2 cellular contexts compared by ENCODE assay signal in genomic region chr7:115042596-115042995, GRCh38.
A peak's percentile ranks its signal among the peaks of the same experiment; 100 is the strongest.
TF ChIP-seq lines count a peak whose summit lies in the region.

No MANE protein-coding gene starts in this region.

TF ChIP-seq in liver, 16 proteins besides CTCF, POLR2A, EP300 and RAD21 (continued from another document):
- no peak for TF ChIP-seq ZBTB33 (IDR thresholded peaks at IDR 0.05)
- TF ChIP-seq, protein P1, sequence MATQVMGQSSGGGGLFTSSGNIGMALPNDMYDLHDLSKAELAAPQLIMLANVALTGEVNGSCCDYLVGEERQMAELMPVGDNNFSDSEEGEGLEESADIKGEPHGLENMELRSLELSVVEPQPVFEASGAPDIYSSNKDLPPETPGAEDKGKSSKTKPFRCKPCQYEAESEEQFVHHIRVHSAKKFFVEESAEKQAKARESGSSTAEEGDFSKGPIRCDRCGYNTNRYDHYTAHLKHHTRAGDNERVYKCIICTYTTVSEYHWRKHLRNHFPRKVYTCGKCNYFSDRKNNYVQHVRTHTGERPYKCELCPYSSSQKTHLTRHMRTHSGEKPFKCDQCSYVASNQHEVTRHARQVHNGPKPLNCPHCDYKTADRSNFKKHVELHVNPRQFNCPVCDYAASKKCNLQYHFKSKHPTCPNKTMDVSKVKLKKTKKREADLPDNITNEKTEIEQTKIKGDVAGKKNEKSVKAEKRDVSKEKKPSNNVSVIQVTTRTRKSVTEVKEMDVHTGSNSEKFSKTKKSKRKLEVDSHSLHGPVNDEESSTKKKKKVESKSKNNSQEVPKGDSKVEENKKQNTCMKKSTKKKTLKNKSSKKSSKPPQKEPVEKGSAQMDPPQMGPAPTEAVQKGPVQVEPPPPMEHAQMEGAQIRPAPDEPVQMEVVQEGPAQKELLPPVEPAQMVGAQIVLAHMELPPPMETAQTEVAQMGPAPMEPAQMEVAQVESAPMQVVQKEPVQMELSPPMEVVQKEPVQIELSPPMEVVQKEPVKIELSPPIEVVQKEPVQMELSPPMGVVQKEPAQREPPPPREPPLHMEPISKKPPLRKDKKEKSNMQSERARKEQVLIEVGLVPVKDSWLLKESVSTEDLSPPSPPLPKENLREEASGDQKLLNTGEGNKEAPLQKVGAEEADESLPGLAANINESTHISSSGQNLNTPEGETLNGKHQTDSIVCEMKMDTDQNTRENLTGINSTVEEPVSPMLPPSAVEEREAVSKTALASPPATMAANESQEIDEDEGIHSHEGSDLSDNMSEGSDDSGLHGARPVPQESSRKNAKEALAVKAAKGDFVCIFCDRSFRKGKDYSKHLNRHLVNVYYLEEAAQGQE (IDR thresholded peaks at IDR 0.05): no peak
- peak in 1 of 2 donors; percentile 47 for TF ChIP-seq HNF4A (conservative IDR thresholded peaks at IDR 0.05)
- TF ChIP-seq TAF1 (conservative IDR thresholded peaks at IDR 0.05): no peak

TF ChIP-seq in HepG2, 621 proteins besides CTCF, POLR2A, EP300 and RAD21 (continued from another document):
- TF ChIP-seq, protein P2, sequence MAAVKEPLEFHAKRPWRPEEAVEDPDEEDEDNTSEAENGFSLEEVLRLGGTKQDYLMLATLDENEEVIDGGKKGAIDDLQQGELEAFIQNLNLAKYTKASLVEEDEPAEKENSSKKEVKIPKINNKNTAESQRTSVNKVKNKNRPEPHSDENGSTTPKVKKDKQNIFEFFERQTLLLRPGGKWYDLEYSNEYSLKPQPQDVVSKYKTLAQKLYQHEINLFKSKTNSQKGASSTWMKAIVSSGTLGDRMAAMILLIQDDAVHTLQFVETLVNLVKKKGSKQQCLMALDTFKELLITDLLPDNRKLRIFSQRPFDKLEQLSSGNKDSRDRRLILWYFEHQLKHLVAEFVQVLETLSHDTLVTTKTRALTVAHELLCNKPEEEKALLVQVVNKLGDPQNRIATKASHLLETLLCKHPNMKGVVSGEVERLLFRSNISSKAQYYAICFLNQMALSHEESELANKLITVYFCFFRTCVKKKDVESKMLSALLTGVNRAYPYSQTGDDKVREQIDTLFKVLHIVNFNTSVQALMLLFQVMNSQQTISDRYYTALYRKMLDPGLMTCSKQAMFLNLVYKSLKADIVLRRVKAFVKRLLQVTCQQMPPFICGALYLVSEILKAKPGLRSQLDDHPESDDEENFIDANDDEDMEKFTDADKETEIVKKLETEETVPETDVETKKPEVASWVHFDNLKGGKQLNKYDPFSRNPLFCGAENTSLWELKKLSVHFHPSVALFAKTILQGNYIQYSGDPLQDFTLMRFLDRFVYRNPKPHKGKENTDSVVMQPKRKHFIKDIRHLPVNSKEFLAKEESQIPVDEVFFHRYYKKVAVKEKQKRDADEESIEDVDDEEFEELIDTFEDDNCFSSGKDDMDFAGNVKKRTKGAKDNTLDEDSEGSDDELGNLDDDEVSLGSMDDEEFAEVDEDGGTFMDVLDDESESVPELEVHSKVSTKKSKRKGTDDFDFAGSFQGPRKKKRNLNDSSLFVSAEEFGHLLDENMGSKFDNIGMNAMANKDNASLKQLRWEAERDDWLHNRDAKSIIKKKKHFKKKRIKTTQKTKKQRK (IDR thresholded peaks at IDR 0.05; ENCODE audit: low read length): no peak
- no peak for TF ChIP-seq ZNF225 (CRISPR knock-in tag; IDR thresholded peaks at IDR 0.05)
